Comparison of ENCODE assay signal across 8 cellular contexts in genomic region chr14:93115069-93115919, GRCh38. TPM values are rescaled to one million over a fixed set of nuclear protein-coding genes. Genes with fewer than 3 reads are reported as not detected.
DNase-seq lines count a peak whose midpoint lies in the region; ATAC-seq, FAIRE-seq and TF ChIP-seq lines count a peak whose summit lies in the region.

No MANE protein-coding gene starts in this region.

- no peak for TF ChIP-seq CTCF in omental fat pad (IDR thresholded peaks at IDR 0.05)

- H3K27ac ChIP-seq in SJCRH30, result peak overlapping the region; percentile 86; the same call in 1 of the 2 replicates
- peak overlapping the region; percentile 88 for H3K27ac ChIP-seq in temporal lobe (ENCODE audit: low read depth, low read length)

- peak; percentile 95 for ATAC-seq in omental fat pad (ENCODE audit: low FRiP score)

- H3K4me3 ChIP-seq in SJCRH30, result peak overlapping the region; percentile 82

- H3K4me1 ChIP-seq in SJCRH30, result peaks cover 4% of the 10 kb centered on the region; the same call in 1 of the 2 replicates

- DNase-seq in ELR (ENCODE audit: low read depth) (peak; percentile 89), H54 (ENCODE audit: insufficient read length, low spot score) (peak; percentile 86), LoVo (ENCODE audit: low spot score) (peak; percentile 92), SJCRH30 (peak; percentile 79 to 85), germinal center (ENCODE audit: low spot score) (peak; percentile 88), omental fat pad (ENCODE audit: low spot score) (peak; percentile 37)
- DNase-seq in activated naive CD4-positive, alpha-beta T cell treated with Interleukin-2 at 50 U/mL for 16 hours, result peak; percentile 84

- peak; percentile 35; the same call in 1 of the 2 replicates for TF ChIP-seq POLR2A in H54 (IDR thresholded peaks at IDR 0.05; ENCODE audit: low read depth, low read length)

- H3K27me3 ChIP-seq in SJCRH30, result no peaks in the 10 kb centered on the region

- peaks cover 4% of the 10 kb centered on the region; the same call in 1 of the 2 replicates for H3K36me3 ChIP-seq in SJCRH30

- no peaks in the 10 kb centered on the region for H3K9me3 ChIP-seq in SJCRH30 (replicated peaks)

- FAIRE-seq in H54 (lab: Jason Lieb, UNC), result no peak

RNA-seq across cellular contexts. Expression of gene ITPK1, which starts 0.4 kb away (rescaled TPM):
- 68.3 and 69.6 TPM in 2 replicates for total RNA-seq in SJCRH30 (2014; rRNA removed; shearing (Covaris generic))
- total RNA-seq in omental fat pad (10 to 100 TPM; 32.6 to 94.9 (median 54.6) TPM), temporal lobe (23.1 TPM)

Comparison
In these comparisons a context has a peak if more than half of its experiments do, and no peak if none do; other contexts are left out.
1. Peak in every context shown above with its lines: DNase-seq, ATAC-seq, H3K4me3 ChIP-seq and H3K27ac ChIP-seq.
2. DNase-seq: peak in every context shown above with its lines; median percentile 92 in LoVo; 89 in ELR; 88 in germinal center; 86 in H54; 84 in activated naive CD4-positive, alpha-beta T cell treated with Interleukin-2 at 50 U/mL for 16 hours; 82 in SJCRH30; 37 in omental fat pad.